Comparison of ENCODE assay signal across 8 cellular contexts in genomic region chr2:127293386-127293757, GRCh38. TPM values are rescaled to one million over a fixed set of nuclear protein-coding genes. Genes with fewer than 3 reads are reported as not detected.
DNase-seq lines count a peak whose midpoint lies in the region; ATAC-seq and TF ChIP-seq lines count a peak whose summit lies in the region.

No MANE protein-coding gene starts in this region.

- intact Hi-C loops in activated CD4-positive, alpha-beta memory T cell treated with anti-CD3 and anti-CD28 coated beads for 36 hours (cut with micrococcal nuclease): loop anchor here (5.0 kb wide), 1 partner anchor 94 kb away; the partner anchor contains the start of gene MAP3K2
- intact Hi-C loops in left ventricle myocardium inferior (cut with micrococcal nuclease): no loop called here
- intact Hi-C loops in sigmoid colon (cut with DNase I): loop anchor here (10.0 kb wide), 1 partner anchor 191 kb away; no protein-coding TSS in a partner anchor

- peaks cover 28% of the 10 kb centered on the region for H3K4me1 Mint-ChIP-seq in activated CD4-positive, alpha-beta memory T cell treated with anti-CD3 and anti-CD28 coated beads for 36 hours (ENCODE audit: low read depth)

- POLR2A ChIA-PET in activated CD4-positive, alpha-beta memory T cell treated with anti-CD3 and anti-CD28 coated beads for 36 hours (lab: Charles Lee): interaction anchor here (0.9 to 2.2 kb wide), 4 partner anchors 95 to 798 kb away, joined by 4 to 10 read pairs (median 6); partner anchors contain the start of genes IWS1 and MAP3K2

- no peak for TF ChIP-seq POLR2A in sigmoid colon (IDR thresholded peaks at IDR 0.05)

- no peak for TF ChIP-seq EP300 in sigmoid colon (IDR thresholded peaks at IDR 0.05)

- peak overlapping the region; percentile 100 for H3K4me3 Mint-ChIP-seq in activated CD4-positive, alpha-beta memory T cell treated with anti-CD3 and anti-CD28 coated beads for 36 hours

- H3K36me3 ChIP-seq in left ventricle myocardium inferior (peaks cover 42% of the 10 kb centered on the region), sigmoid colon (peaks cover 12 to 44% (median 41%) of the 10 kb centered on the region in 4 donors)

- H3K4me3 ChIP-seq in left ventricle myocardium inferior (peak overlapping the region; percentile 85), sigmoid colon (peak overlapping the region; percentile 72 to 97 (median 90))

- WGBS in sigmoid colon, 2 donors: 19 to 20% methylated on average over 13 of the region's 13 CpGs

- CTCF ChIA-PET in activated CD4-positive, alpha-beta memory T cell treated with anti-CD3 and anti-CD28 coated beads for 36 hours (lab: Charles Lee): interaction anchor here (0.6 to 2.6 kb wide), 9 partner anchors 11 to 226 kb away, joined by 3 to 19 read pairs (median 4); no protein-coding TSS in a partner anchor

- H3K27ac Mint-ChIP-seq in activated CD4-positive, alpha-beta memory T cell treated with anti-CD3 and anti-CD28 coated beads for 36 hours: peak overlapping the region; percentile 97

- no peaks in the 10 kb centered on the region for H3K9me3 Mint-ChIP-seq in activated CD4-positive, alpha-beta memory T cell treated with anti-CD3 and anti-CD28 coated beads for 36 hours

- no peak for TF ChIP-seq CTCF in C4-2B (conservative IDR thresholded peaks at IDR 0.05)
- TF ChIP-seq CTCF in left ventricle myocardium inferior (IDR thresholded peaks at IDR 0.05; ENCODE audit: borderline replicate concordance): no peak
- no peak for TF ChIP-seq CTCF in sigmoid colon (IDR thresholded peaks at IDR 0.05)

- H3K9me3 ChIP-seq in left ventricle myocardium inferior (replicated peaks): no peaks in the 10 kb centered on the region
- no peaks in the 10 kb centered on the region for H3K9me3 ChIP-seq in sigmoid colon

- peak overlapping the region; percentile 89 for H3K27ac ChIP-seq in C4-2B
- H3K27ac ChIP-seq in left ventricle myocardium inferior (replicated peaks): peak overlapping the region; percentile 82
- H3K27ac ChIP-seq in sigmoid colon: peak overlapping the region; percentile 74 to 86 (median 82)

- H3K27me3 ChIP-seq in left ventricle myocardium inferior (ENCODE audit: low read depth) (no peaks in the 10 kb centered on the region), sigmoid colon (no peaks in the 10 kb centered on the region)

- H3K36me3 Mint-ChIP-seq in activated CD4-positive, alpha-beta memory T cell treated with anti-CD3 and anti-CD28 coated beads for 36 hours: peaks cover 43% of the 10 kb centered on the region

- peaks cover 25% of the 10 kb centered on the region for H3K4me1 ChIP-seq in left ventricle myocardium inferior
- H3K4me1 ChIP-seq in sigmoid colon: peaks cover 0 to 19% (median 13%) of the 10 kb centered on the region in 4 donors

- no peaks in the 10 kb centered on the region for H3K27me3 Mint-ChIP-seq in activated CD4-positive, alpha-beta memory T cell treated with anti-CD3 and anti-CD28 coated beads for 36 hours

- ATAC-seq in HG02798 (IDR thresholded peaks at IDR 0.05; ENCODE audit: poor library complexity, unreplicated experiment) (peak; percentile 2), GM21390 (IDR thresholded peaks at IDR 0.05; ENCODE audit: unreplicated experiment) (no peak)

- DNase-seq in activated CD4-positive, alpha-beta memory T cell treated with anti-CD3 and anti-CD28 coated beads for 36 hours: peak; percentile 36
- DNase-seq in left ventricle myocardium inferior (no peak), sigmoid colon (no peak), dedifferentiated amniotic fluid mesenchymal stem cell (ENCODE audit: extremely low spot score) (no peak), mesenteric fat pad (ENCODE audit: low spot score) (no peak)

RNA-seq across cellular contexts. Expression of gene ERCC3, which starts 0.6 kb away (rescaled TPM):
- 10 to 100 TPM; 46.1 to 47.3 TPM for total RNA-seq in activated CD4-positive, alpha-beta memory T cell treated with anti-CD3 and anti-CD28 coated beads for 36 hours
- 22.4 TPM for total RNA-seq in left ventricle myocardium inferior
- total RNA-seq in sigmoid colon: 10 to 100 TPM; 31.7 to 44.8 (median 39.1) TPM
- 10 to 100 TPM; 15.6 to 26.3 (median 18.5) TPM for polyA plus RNA-seq in sigmoid colon
- total RNA-seq in mesenteric fat pad: 36.3 TPM
